Comparison of ENCODE assay signal across 1 cellular context in the genomic region with DNA sequence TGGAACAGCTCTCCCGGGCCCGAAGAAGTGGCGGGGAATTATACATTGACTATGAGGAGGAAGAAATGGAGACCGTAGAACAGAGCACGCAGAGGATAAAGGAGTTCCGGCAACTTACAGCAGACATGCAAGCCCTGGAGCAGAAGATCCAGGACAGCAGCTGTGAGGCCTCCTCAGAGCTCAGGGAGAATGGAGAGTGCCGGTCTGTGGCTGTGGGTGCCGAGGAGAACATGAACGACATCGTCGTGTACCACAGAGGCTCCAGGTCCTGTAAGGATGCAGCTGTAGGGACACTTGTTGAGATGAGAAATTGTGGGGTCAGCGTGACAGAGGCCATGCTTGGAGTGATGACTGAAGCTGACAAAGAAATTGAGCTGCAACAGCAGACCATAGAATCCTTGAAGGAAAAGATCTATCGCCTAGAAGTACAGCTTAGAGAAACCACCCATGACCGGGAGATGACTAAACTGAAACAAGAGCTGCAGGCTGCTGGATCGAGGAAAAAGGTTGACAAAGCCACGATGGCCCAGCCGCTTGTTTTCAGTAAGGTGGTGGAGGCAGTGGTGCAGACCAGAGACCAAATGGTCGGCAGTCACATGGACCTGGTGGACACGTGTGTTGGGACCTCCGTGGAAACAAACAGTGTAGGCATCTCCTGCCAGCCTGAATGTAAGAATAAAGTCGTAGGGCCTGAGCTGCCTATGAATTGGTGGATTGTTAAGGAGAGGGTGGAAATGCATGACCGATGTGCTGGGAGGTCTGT.
TF ChIP-seq lines count a peak whose summit lies in the region.

No MANE protein-coding gene starts in this region.

TF ChIP-seq in SK-N-SH treated with all-trans-retinoic acid at 6 μM for 48 hours, 23 proteins besides CTCF, POLR2A, EP300 and RAD21 (continued from another document):
- TF ChIP-seq, protein P1, sequence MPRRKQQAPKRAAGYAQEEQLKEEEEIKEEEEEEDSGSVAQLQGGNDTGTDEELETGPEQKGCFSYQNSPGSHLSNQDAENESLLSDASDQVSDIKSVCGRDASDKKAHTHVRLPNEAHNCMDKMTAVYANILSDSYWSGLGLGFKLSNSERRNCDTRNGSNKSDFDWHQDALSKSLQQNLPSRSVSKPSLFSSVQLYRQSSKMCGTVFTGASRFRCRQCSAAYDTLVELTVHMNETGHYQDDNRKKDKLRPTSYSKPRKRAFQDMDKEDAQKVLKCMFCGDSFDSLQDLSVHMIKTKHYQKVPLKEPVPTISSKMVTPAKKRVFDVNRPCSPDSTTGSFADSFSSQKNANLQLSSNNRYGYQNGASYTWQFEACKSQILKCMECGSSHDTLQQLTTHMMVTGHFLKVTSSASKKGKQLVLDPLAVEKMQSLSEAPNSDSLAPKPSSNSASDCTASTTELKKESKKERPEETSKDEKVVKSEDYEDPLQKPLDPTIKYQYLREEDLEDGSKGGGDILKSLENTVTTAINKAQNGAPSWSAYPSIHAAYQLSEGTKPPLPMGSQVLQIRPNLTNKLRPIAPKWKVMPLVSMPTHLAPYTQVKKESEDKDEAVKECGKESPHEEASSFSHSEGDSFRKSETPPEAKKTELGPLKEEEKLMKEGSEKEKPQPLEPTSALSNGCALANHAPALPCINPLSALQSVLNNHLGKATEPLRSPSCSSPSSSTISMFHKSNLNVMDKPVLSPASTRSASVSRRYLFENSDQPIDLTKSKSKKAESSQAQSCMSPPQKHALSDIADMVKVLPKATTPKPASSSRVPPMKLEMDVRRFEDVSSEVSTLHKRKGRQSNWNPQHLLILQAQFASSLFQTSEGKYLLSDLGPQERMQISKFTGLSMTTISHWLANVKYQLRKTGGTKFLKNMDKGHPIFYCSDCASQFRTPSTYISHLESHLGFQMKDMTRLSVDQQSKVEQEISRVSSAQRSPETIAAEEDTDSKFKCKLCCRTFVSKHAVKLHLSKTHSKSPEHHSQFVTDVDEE (CRISPR knock-in tag; IDR thresholded peaks at IDR 0.05) = no peak
- TF ChIP-seq, protein P2, sequence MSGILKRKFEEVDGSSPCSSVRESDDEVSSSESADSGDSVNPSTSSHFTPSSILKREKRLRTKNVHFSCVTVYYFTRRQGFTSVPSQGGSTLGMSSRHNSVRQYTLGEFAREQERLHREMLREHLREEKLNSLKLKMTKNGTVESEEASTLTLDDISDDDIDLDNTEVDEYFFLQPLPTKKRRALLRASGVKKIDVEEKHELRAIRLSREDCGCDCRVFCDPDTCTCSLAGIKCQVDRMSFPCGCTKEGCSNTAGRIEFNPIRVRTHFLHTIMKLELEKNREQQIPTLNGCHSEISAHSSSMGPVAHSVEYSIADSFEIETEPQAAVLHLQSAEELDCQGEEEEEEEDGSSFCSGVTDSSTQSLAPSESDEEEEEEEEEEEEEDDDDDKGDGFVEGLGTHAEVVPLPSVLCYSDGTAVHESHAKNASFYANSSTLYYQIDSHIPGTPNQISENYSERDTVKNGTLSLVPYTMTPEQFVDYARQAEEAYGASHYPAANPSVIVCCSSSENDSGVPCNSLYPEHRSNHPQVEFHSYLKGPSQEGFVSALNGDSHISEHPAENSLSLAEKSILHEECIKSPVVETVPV (CRISPR knock-in tag; IDR thresholded peaks at IDR 0.05) = no peak
- no peak for TF ChIP-seq ZNF70 (CRISPR knock-in tag; IDR thresholded peaks at IDR 0.05)
- no peak for TF ChIP-seq ARNTL (CRISPR knock-in tag; IDR thresholded peaks at IDR 0.05; ENCODE audit: borderline replicate concordance, low read depth)
- TF ChIP-seq ZFP30 (CRISPR knock-in tag; IDR thresholded peaks at IDR 0.05) = no peak
- no peak for TF ChIP-seq TCF4 (CRISPR knock-in tag; IDR thresholded peaks at IDR 0.05; ENCODE audit: borderline replicate concordance)
- no peak for TF ChIP-seq OSR1 (CRISPR knock-in tag; IDR thresholded peaks at IDR 0.05)
- TF ChIP-seq CSDC2 (CRISPR knock-in tag; IDR thresholded peaks at IDR 0.05) = no peak
- no peak for TF ChIP-seq BACH2 (CRISPR knock-in tag; IDR thresholded peaks at IDR 0.05; ENCODE audit: borderline replicate concordance)
- no peak for TF ChIP-seq ZNF8 (CRISPR knock-in tag; IDR thresholded peaks at IDR 0.05)
- no peak for TF ChIP-seq ZFP3 (CRISPR knock-in tag; IDR thresholded peaks at IDR 0.05)
- TF ChIP-seq PPARA (CRISPR knock-in tag; IDR thresholded peaks at IDR 0.05; ENCODE audit: borderline replicate concordance) = no peak
